In the genomic region with DNA sequence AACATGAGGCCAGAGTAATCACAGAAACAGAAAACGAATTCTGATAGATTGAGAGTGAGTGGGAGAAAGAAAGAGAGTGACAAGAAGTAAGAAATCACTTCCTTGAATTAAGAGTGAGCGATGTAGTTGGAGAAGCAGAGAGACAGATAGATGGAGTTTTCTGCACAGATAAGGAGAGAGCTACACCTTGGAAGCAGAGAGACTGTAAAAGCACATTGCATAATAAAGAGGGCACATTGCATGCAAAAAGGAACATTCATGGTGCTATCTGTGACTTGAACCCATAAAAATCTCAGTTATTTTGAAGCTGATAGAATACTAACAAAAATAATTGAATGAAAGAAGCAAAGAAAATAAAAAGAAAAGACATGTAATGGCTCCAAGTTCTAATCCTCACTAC, we compare ENCODE assay signal across 26 cellular contexts.
"Had no signal": no experiment of that assay in that cellular context is flagged by ENCODE, and none has a peak within 500 bp of the region (broad histone marks: within the 10 kb centered on the region; RNA-seq: fewer than 3 reads in every experiment).

No MANE protein-coding gene starts in this region.

- DNase-seq: activated CD4-positive, alpha-beta T cell treated with anti-CD3 and anti-CD28 coated beads for 48 hours; activated CD4-positive, alpha-beta T cell treated with anti-CD3 and anti-CD28 coated beads, Interleukin-2, amount 50 U/mL, for 4 hours; activated CD4-positive, CD25-positive, alpha-beta regulatory T cell treated with anti-CD3 and anti-CD28 coated beads, Interleukin-2, amount 50 U/mL, for 72 hours; activated CD8-positive, alpha-beta memory T cell treated with anti-CD3 and anti-CD28 coated beads, Interleukin-2, amount 50 U/mL, for 48 hours; activated CD8-positive, alpha-beta T cell treated with anti-CD3 and anti-CD28 coated beads, Interleukin-2, amount 10 ng/mL, durations not matched to agents 7 days and 5 days; activated effector memory CD4-positive, alpha-beta T cell treated with Interleukin-2 at 50 U/mL for 16 hours; activated naive CD4-positive, alpha-beta T cell; activated T-cell treated with anti-CD3 and anti-CD28 coated beads, Interleukin-2, amount 50 U/mL, for 1 hour; amniotic stem cell; body of pancreas; KG1; NCI-H1048; NCI-H1417 treated with DMSO at 0.1 percent for 48 hours; NCI-H1694; NCI-H2029 treated with DMSO at 0.1 percent for 48 hours; NCI-H345; NCI-H510A; NCI-H526 treated with DMSO at 0.1 percent for 48 hours; NK-92 treated with Interleukin-12 subunit alpha and Interleukin-12 subunit beta, amount 100 ng/mL, for 24 hours; OCI-M1; SHP77 had no signal

- ATAC-seq: activated CD8-positive, alpha-beta T cell treated with anti-CD3 and anti-CD28 coated beads, Interleukin-2, amount 10 ng/mL, durations not matched to agents 7 days and 5 days; body of pancreas had no signal

- H3K27me3 ChIP-seq: ascending aorta, body of pancreas, SJSA1 had no signal

- H3K4me1 Mint-ChIP-seq: activated naive CD4-positive, alpha-beta T cell treated with anti-CD3 and anti-CD28 coated beads, Interleukin-2, amount 50 U/mL, for 24 hours had no signal

- H3K27ac Mint-ChIP-seq: activated CD8-positive, alpha-beta T cell treated with anti-CD3 and anti-CD28 coated beads, Interleukin-2, amount 10 ng/mL, durations not matched to agents 7 days and 5 days; activated naive CD4-positive, alpha-beta T cell treated with anti-CD3 and anti-CD28 coated beads, Interleukin-2, amount 50 U/mL, for 24 hours; activated T-helper 1 cell treated with anti-CD3 and anti-CD28 coated beads, Interleukin-12 subunit alpha, Interleukin-12 subunit beta, Interleukin-2, Interleukin-4 antibody, amounts not matched to agents 30 ng/mL and 10 ng/mL and 1 ng/mL, durations not matched to agents 14 hours and 24 hours and 36 hours; T-helper 1 cell treated with Interleukin-12 subunit alpha and Interleukin-12 subunit beta and Interleukin-4 antibody, amounts not matched to agents 30 μg/mL and 1 μg/mL, for 36 hours had no signal

- H3K9me3 Mint-ChIP-seq: T-helper 1 cell treated with Interleukin-12 subunit alpha and Interleukin-12 subunit beta and Interleukin-4 antibody, amounts not matched to agents 30 μg/mL and 1 μg/mL, for 36 hours had no signal

- H3K27ac ChIP-seq: ascending aorta, body of pancreas, SJSA1 had no signal

- H3K4me3 ChIP-seq: ascending aorta, body of pancreas, SJSA1 had no signal

- H3K4me3 Mint-ChIP-seq: activated CD8-positive, alpha-beta T cell treated with anti-CD3 and anti-CD28 coated beads, Interleukin-2, amount 10 ng/mL, durations not matched to agents 7 days and 5 days; activated naive CD4-positive, alpha-beta T cell treated with anti-CD3 and anti-CD28 coated beads, Interleukin-2, amount 50 U/mL, for 24 hours; activated T-helper 1 cell treated with anti-CD3 and anti-CD28 coated beads, Interleukin-12 subunit alpha, Interleukin-12 subunit beta, Interleukin-2, Interleukin-4 antibody, amounts not matched to agents 30 ng/mL and 10 ng/mL and 1 ng/mL, durations not matched to agents 14 hours and 24 hours and 36 hours; T-helper 1 cell treated with Interleukin-12 subunit alpha and Interleukin-12 subunit beta and Interleukin-4 antibody, amounts not matched to agents 30 μg/mL and 1 μg/mL, for 36 hours had no signal

- H3K9me3 ChIP-seq: ascending aorta, body of pancreas, SJSA1 had no signal

- H3K36me3 Mint-ChIP-seq: activated naive CD4-positive, alpha-beta T cell treated with anti-CD3 and anti-CD28 coated beads, Interleukin-2, amount 50 U/mL, for 24 hours had no signal

- H3K4me1 ChIP-seq: ascending aorta had no signal

- H3K27me3 Mint-ChIP-seq: activated naive CD4-positive, alpha-beta T cell treated with anti-CD3 and anti-CD28 coated beads, Interleukin-2, amount 50 U/mL, for 24 hours had no signal

- H3K36me3 ChIP-seq: ascending aorta, SJSA1 had no signal
